ENCODE assay signal across 8 cellular contexts in genomic region chr5:66595877-66596790, GRCh38. TPM values are rescaled to one million over a fixed set of nuclear protein-coding genes. Genes with fewer than 3 reads are reported as not detected.
A peak's percentile ranks its signal among the peaks of the same experiment; 100 is the strongest.
DNase-seq lines count a peak whose midpoint lies in the region; ATAC-seq and TF ChIP-seq lines count a peak whose summit lies in the region.

Gene MAST4 (plus strand): TSS chr5:66596393. CDS start chr5:66596656, 263 bp downstream.

- ATAC-seq in GM19468 (IDR thresholded peaks at IDR 0.05; ENCODE audit: extremely low read depth, unreplicated experiment): peak; percentile 85

- DNase-seq in CMK (ENCODE audit: low read depth): peak; percentile 71
- DNase-seq in HL-60 (ENCODE audit: low read depth in 1 of 2, low spot score in 1 of 2): peak; percentile 35 to 63
- DNase-seq in NCI-H774 (lab: John Stamatoyannopoulos, UW): peak; percentile 92
- peak; percentile 27 for DNase-seq in activated CD8-positive, alpha-beta memory T cell treated with anti-CD3 and anti-CD28 coated beads, Interleukin-2, amount 50 U/mL, for 4 hours
- DNase-seq in stimulated activated CD8-positive, alpha-beta memory T cell treated with anti-CD3 and anti-CD28 coated beads, Interleukin-7, amount 100 ng/mL, for 24 hours (ENCODE audit: low read depth): peak; percentile 22

- H3K27me3 ChIP-seq in HL-60 (ENCODE audit: insufficient read depth, poor library complexity, severe bottlenecking) (peaks cover 5% of the 10 kb centered on the region), esophagus (ENCODE audit: control insufficient read depth in 1 of 2, insufficient read depth in 2 of 2, low read length in 2 of 2) (peaks cover 0 to 3% of the 10 kb centered on the region in 2 donors), mononuclear cell (ENCODE audit: insufficient read depth, low read length) (peaks cover 81% of the 10 kb centered on the region)

- TF ChIP-seq CTCF in HL-60 (IDR thresholded peaks at IDR 0.05; ENCODE audit: insufficient read depth, low read length): no peak

- WGBS in esophagus, 2 donors: 0 to 1% methylated on average over 86 to 87 of the region's 87 CpGs

- H3K36me3 ChIP-seq in esophagus (ENCODE audit: control insufficient read depth in 2 of 2, insufficient read depth in 2 of 2, low read length in 1 of 2): no peaks in the 10 kb centered on the region

- H3K9me3 ChIP-seq in esophagus (ENCODE audit: control insufficient read depth in 2 of 2, insufficient read depth in 1 of 2, low read depth in 1 of 2, low read length in 1 of 2): no peaks in the 10 kb centered on the region
- H3K9me3 ChIP-seq in mononuclear cell (ENCODE audit: low read depth, low read length): no peaks in the 10 kb centered on the region

- H3K4me1 ChIP-seq in esophagus (ENCODE audit: control insufficient read depth in 2 of 2, insufficient read depth in 2 of 2, low read length in 1 of 2): peaks cover 6% of the 10 kb centered on the region in 2 donors
- peaks cover 22% of the 10 kb centered on the region for H3K4me1 ChIP-seq in mononuclear cell (ENCODE audit: insufficient read depth, low read length)

- H3K4me3 ChIP-seq in HL-60 (replicated peaks; ENCODE audit: insufficient read depth, low read length): peak within 1 kb of the TSS; percentile 49
- peak within 1 kb of the TSS; percentile 60 to 66 for H3K4me3 ChIP-seq in esophagus (ENCODE audit: low read depth in 1 of 2, low read length in 2 of 2)
- peak within 1 kb of the TSS; percentile 39 for H3K4me3 ChIP-seq in mononuclear cell (ENCODE audit: low read length)

- H3K27ac ChIP-seq in HL-60 (replicated peaks) (no peak within 1 kb of the TSS), esophagus (ENCODE audit: low read depth in 2 of 2, low read length in 1 of 2) (no peak within 1 kb of the TSS)

RNA-seq across cellular contexts. Expression of gene MAST4, which starts in this region (rescaled TPM):
- 10 to 100 TPM; 18.3 to 22.2 TPM for polyA plus RNA-seq in esophagus
- total RNA-seq in mononuclear cell: 8.4 TPM

Comparison
In these comparisons a context has a peak if more than half of its experiments do, and no peak if none do; other contexts are left out.
1. DNase-seq: peak in every context shown above with its lines; median percentile 92 in NCI-H774; 71 in CMK; 49 in HL-60; 27 in activated CD8-positive, alpha-beta memory T cell treated with anti-CD3 and anti-CD28 coated beads, Interleukin-2, amount 50 U/mL, for 4 hours; 22 in stimulated activated CD8-positive, alpha-beta memory T cell treated with anti-CD3 and anti-CD28 coated beads, Interleukin-7, amount 100 ng/mL, for 24 hours.